In the genomic region with DNA sequence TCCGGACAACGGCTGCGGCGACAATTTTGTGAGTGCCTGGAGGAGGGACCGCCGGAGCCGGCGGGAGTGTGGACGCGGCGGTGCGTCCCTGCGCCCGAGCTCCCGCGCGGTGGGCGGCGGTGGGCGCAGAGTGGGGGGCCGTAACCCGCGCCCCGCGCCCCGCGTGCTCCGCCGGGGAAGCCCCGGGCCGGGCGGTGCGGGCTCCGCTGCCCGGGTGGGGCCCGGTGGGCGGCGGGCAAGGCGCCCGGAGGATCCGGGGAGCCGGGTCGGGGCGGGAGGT, we compare ENCODE assay signal across 8 cellular contexts. TPM values are rescaled to one million over a fixed set of nuclear protein-coding genes. Genes with fewer than 3 reads are reported as not detected.
A peak's percentile ranks its signal among the peaks of the same experiment; 100 is the strongest.
DNase-seq lines count a peak whose midpoint lies in the region; ATAC-seq and TF ChIP-seq lines count a peak whose summit lies in the region.

No MANE protein-coding gene starts in this region.

- no peak for TF ChIP-seq CTCF in AG09309 (IDR thresholded peaks at IDR 0.05; ENCODE audit: control insufficient read depth, insufficient read depth, low read depth, low read length, missing control alignments)
- no peak for TF ChIP-seq CTCF in lower lobe of right lung (IDR thresholded peaks at IDR 0.05)

- peak overlapping the region; percentile 35 for H3K27ac ChIP-seq in adipose tissue (ENCODE audit: low read depth, low read length)
- H3K27ac ChIP-seq in lower lobe of right lung = peak overlapping the region; percentile 92
- H3K27ac ChIP-seq in aorta (ENCODE audit: low read depth in 1 of 2, low read length in 2 of 2) = peak overlapping the region; percentile 86 to 91

- DNase-seq in AG09309 (ENCODE audit: low read depth) (no peak), lower lobe of right lung (no peak), aorta (no peak), anterior cingulate cortex (lab: John Stamatoyannopoulos, UW) (no peak)
- no peak for DNase-seq in NK-92 treated with Interleukin-12 subunit alpha and Interleukin-12 subunit beta, amount 100 ng/mL, for 24 hours (lab: John Stamatoyannopoulos, UW)

- peaks cover 42% of the 10 kb centered on the region for H3K4me1 ChIP-seq in lower lobe of right lung
- H3K4me1 ChIP-seq in aorta (ENCODE audit: control insufficient read depth in 1 of 2, insufficient read depth in 2 of 2, low read length in 2 of 2) = peaks cover 0 to 3% of the 10 kb centered on the region in 2 donors

- H3K36me3 ChIP-seq in lower lobe of right lung = no peaks in the 10 kb centered on the region
- H3K36me3 ChIP-seq in aorta (ENCODE audit: control insufficient read depth in 1 of 2, insufficient read depth in 2 of 2, low read length in 1 of 2) = no peaks in the 10 kb centered on the region

- intact Hi-C loops in lower lobe of right lung (cut with DNase I) = no loop called here
- intact Hi-C loops in aorta (cut with DNase I) = loop anchor here (5.0 kb wide), 2 partner anchors 68 to 108 kb away; partner anchors contain the start of genes FKBP14 (in 1 of the 2) and PLEKHA8 (in 1 of the 2)

- H3K27me3 ChIP-seq in lower lobe of right lung (ENCODE audit: low read depth) (no peaks in the 10 kb centered on the region), aorta (ENCODE audit: control insufficient read depth in 1 of 2, insufficient read depth in 2 of 2, low read length in 1 of 2) (no peaks in the 10 kb centered on the region)

- ATAC-seq in HG02588 (IDR thresholded peaks at IDR 0.05; ENCODE audit: unreplicated experiment) (peak; percentile 28), lower lobe of right lung (no peak), aorta (ENCODE audit: low FRiP score) (no peak), GM18498 (IDR thresholded peaks at IDR 0.05; ENCODE audit: unreplicated experiment) (no peak)

- WGBS in adipose tissue, 3 donors = 0 to 2% (median 1%) methylated on average over 29 to 44 of the region's 44 CpGs
- WGBS in aorta, 2 donors = 0 to 1% methylated on average over 40 to 44 of the region's 44 CpGs

- H3K4me3 ChIP-seq in AG09309 (ENCODE audit: control insufficient read depth, low read depth, low read length) = peak overlapping the region; percentile 97
- H3K4me3 ChIP-seq in lower lobe of right lung = peak overlapping the region; percentile 92
- H3K4me3 ChIP-seq in aorta (ENCODE audit: low read length in 2 of 2) = peak overlapping the region; percentile 92 to 97

- H3K9me3 ChIP-seq in lower lobe of right lung = no peaks in the 10 kb centered on the region
- H3K9me3 ChIP-seq in aorta (ENCODE audit: control insufficient read depth, low read length) = no peaks in the 10 kb centered on the region

RNA-seq across cellular contexts. Expression of gene MTURN, which starts 0.4 kb away (rescaled TPM):
- polyA plus RNA-seq in adipose tissue (100 to 1,000 TPM in 1 of 3 donors, 10 to 100 TPM in 1, 1 to 10 TPM in 1; 9.3 to 111 (median 72.0) TPM), aorta (100 to 1,000 TPM in 1 of 2 donors, 10 to 100 TPM in 1; 44.5 to 110 TPM)
- total RNA-seq in lower lobe of right lung (39.4 TPM), aorta (10 to 100 TPM; 43.4 to 72.5 TPM)

Comparison
In these comparisons a context has a peak if more than half of its experiments do, and no peak if none do; other contexts are left out.
1. H3K27ac ChIP-seq: peak in every context shown above with its lines; median percentile 92 in lower lobe of right lung; 88 in aorta; 35 in adipose tissue.